In the genomic region with DNA sequence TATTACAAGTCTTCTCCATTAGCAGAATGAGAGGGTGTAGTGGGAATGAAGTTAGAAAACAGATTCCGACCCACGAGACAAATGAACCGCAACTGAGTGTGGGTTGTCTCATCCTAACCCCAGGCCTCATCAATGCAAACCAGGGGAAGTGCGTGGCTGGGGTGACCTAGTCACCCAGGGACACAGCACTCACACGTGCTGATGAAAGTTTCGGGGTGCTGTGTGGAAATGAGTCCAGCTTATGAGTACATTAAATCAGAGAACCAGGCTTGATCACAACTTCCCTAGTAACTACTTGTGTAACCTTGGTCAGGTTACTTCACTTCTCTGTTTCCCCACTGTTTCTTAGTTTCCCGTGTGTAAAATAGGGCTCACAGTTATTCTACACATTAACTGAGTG, we compare ENCODE assay signal across 24 cellular contexts.
"Had no signal": no experiment of that assay in that cellular context is flagged by ENCODE, and none has a peak within 500 bp of the region (broad histone marks: within the 10 kb centered on the region; RNA-seq: fewer than 3 reads in every experiment).

No MANE protein-coding gene starts in this region.

- H3K9me3 Mint-ChIP-seq: activated CD4-positive, alpha-beta memory T cell treated with anti-CD3 and anti-CD28 coated beads, Interleukin-2, amount 10 ng/mL, durations not matched to agents 7 days and 5 days; activated CD4-positive, alpha-beta T cell treated with anti-CD3 and anti-CD28 coated beads, Interleukin-2, amount 10 ng/mL, durations not matched to agents 24 days and 14 days; activated naive CD4-positive, alpha-beta T cell treated with anti-CD3 and anti-CD28 coated beads, Interleukin-2, amount 10 ng/mL, durations not matched to agents 7 days and 5 days; activated T-cell treated with anti-CD3 and anti-CD28 coated beads, Interleukin-2, amount 50 U/mL, for 72 hours; natural killer cell treated with Interleukin-12 subunit alpha and Interleukin-12 subunit beta and Interleukin-15 and Interleukin-18, amount 100 ng/mL, for 72 hours; stimulated activated naive CD8-positive, alpha-beta T cell treated with anti-CD3 and anti-CD28 coated beads, Interleukin-15, amount 100 ng/mL, for 72 hours had no signal

- H3K9me3 ChIP-seq: body of pancreas, gastroesophageal sphincter, pancreas, suprapubic skin, transverse colon, vagina had no signal

- H3K36me3 Mint-ChIP-seq: activated naive CD4-positive, alpha-beta T cell treated with anti-CD3 and anti-CD28 coated beads, Interleukin-2, amount 10 ng/mL, durations not matched to agents 7 days and 5 days; natural killer cell treated with Interleukin-12 subunit alpha and Interleukin-12 subunit beta and Interleukin-15 and Interleukin-18, amount 100 ng/mL, for 72 hours had no signal

- H3K4me1 ChIP-seq: gastroesophageal sphincter, suprapubic skin, vagina had no signal

- H3K27me3 ChIP-seq: body of pancreas, cardiac muscle cell, gastroesophageal sphincter, pancreas, transverse colon, vagina had no signal

- ATAC-seq: activated CD4-positive, CD25-positive, alpha-beta regulatory T cell treated with anti-CD3 and anti-CD28 coated beads, Interleukin-2, amount 50 U/mL, for 24 hours; activated T-cell treated with anti-CD3 and anti-CD28 coated beads, Interleukin-2, amount 50 U/mL, for 72 hours; body of pancreas; gastroesophageal sphincter; left ventricle myocardium superior; natural killer cell treated with Interleukin-12 subunit alpha and Interleukin-12 subunit beta and Interleukin-15 and Interleukin-18, amount 100 ng/mL, for 72 hours; right cardiac atrium; stimulated activated naive CD8-positive, alpha-beta T cell treated with anti-CD3 and anti-CD28 coated beads, Interleukin-15, amount 100 ng/mL, for 72 hours had no signal

- H3K36me3 ChIP-seq: cardiac muscle cell, gastroesophageal sphincter, pancreas, suprapubic skin, transverse colon, vagina had no signal

- H3K4me1 Mint-ChIP-seq: activated CD4-positive, alpha-beta memory T cell treated with anti-CD3 and anti-CD28 coated beads, Interleukin-2, amount 10 ng/mL, durations not matched to agents 7 days and 5 days; activated CD4-positive, alpha-beta T cell treated with anti-CD3 and anti-CD28 coated beads, Interleukin-2, amount 10 ng/mL, durations not matched to agents 24 days and 14 days; activated naive CD4-positive, alpha-beta T cell treated with anti-CD3 and anti-CD28 coated beads, Interleukin-2, amount 10 ng/mL, durations not matched to agents 7 days and 5 days; stimulated activated naive CD8-positive, alpha-beta T cell treated with anti-CD3 and anti-CD28 coated beads, Interleukin-15, amount 100 ng/mL, for 72 hours had no signal

- H3K27ac Mint-ChIP-seq: activated CD4-positive, alpha-beta memory T cell treated with anti-CD3 and anti-CD28 coated beads, Interleukin-2, amount 10 ng/mL, durations not matched to agents 7 days and 5 days; activated CD4-positive, alpha-beta T cell treated with anti-CD3 and anti-CD28 coated beads, Interleukin-2, amount 10 ng/mL, durations not matched to agents 24 days and 14 days; activated naive CD4-positive, alpha-beta T cell treated with anti-CD3 and anti-CD28 coated beads, Interleukin-2, amount 10 ng/mL, durations not matched to agents 7 days and 5 days; activated T-cell treated with anti-CD3 and anti-CD28 coated beads, Interleukin-2, amount 50 U/mL, for 72 hours; natural killer cell treated with Interleukin-12 subunit alpha and Interleukin-12 subunit beta and Interleukin-15 and Interleukin-18, amount 100 ng/mL, for 72 hours; stimulated activated naive CD8-positive, alpha-beta T cell treated with anti-CD3 and anti-CD28 coated beads, Interleukin-15, amount 100 ng/mL, for 72 hours had no signal

- H3K4me3 Mint-ChIP-seq: activated CD4-positive, alpha-beta memory T cell treated with anti-CD3 and anti-CD28 coated beads, Interleukin-2, amount 10 ng/mL, durations not matched to agents 7 days and 5 days; activated CD4-positive, alpha-beta T cell treated with anti-CD3 and anti-CD28 coated beads, Interleukin-2, amount 10 ng/mL, durations not matched to agents 24 days and 14 days; activated naive CD4-positive, alpha-beta T cell treated with anti-CD3 and anti-CD28 coated beads, Interleukin-2, amount 10 ng/mL, durations not matched to agents 7 days and 5 days; activated T-cell treated with anti-CD3 and anti-CD28 coated beads, Interleukin-2, amount 50 U/mL, for 72 hours; natural killer cell treated with Interleukin-12 subunit alpha and Interleukin-12 subunit beta and Interleukin-15 and Interleukin-18, amount 100 ng/mL, for 72 hours; stimulated activated naive CD8-positive, alpha-beta T cell treated with anti-CD3 and anti-CD28 coated beads, Interleukin-15, amount 100 ng/mL, for 72 hours had no signal

- H3K27ac ChIP-seq: body of pancreas, cardiac muscle cell, epithelial cell of prostate, gastroesophageal sphincter, pancreas, suprapubic skin, transverse colon, vagina, VCaP had no signal

- DNase-seq: activated CD4-positive, alpha-beta memory T cell treated with anti-CD3 and anti-CD28 coated beads, Interleukin-2, amount 10 ng/mL, durations not matched to agents 7 days and 5 days; activated CD4-positive, alpha-beta T cell treated with anti-CD3 and anti-CD28 coated beads, Interleukin-2, amount 10 ng/mL, durations not matched to agents 24 days and 14 days; activated effector memory CD4-positive, alpha-beta T cell treated with Interleukin-2 at 50 U/mL for 16 hours; activated naive CD4-positive, alpha-beta T cell treated with anti-CD3 and anti-CD28 coated beads, Interleukin-2, amount 10 ng/mL, durations not matched to agents 7 days and 5 days; activated T-cell treated with anti-CD3 and anti-CD28 coated beads, Interleukin-2, amount 50 U/mL, for 72 hours; cortex of kidney; head of caudate nucleus; hypothalamus; left ventricle myocardium superior; midbrain; pancreas; right cardiac atrium; stimulated activated CD4-positive, alpha-beta T cell treated with anti-CD3 and anti-CD28 coated beads, Interleukin-1b, Interleukin-23, amount 100 ng/mL, for 48 hours; stimulated activated naive CD8-positive, alpha-beta T cell treated with anti-CD3 and anti-CD28 coated beads, Interleukin-15, amount 100 ng/mL, for 72 hours; transverse colon had no signal

- H3K4me3 ChIP-seq: body of pancreas, cardiac muscle cell, gastroesophageal sphincter, pancreas, suprapubic skin, transverse colon, vagina had no signal
